9 cellular contexts compared by ENCODE assay signal in the genomic region with DNA sequence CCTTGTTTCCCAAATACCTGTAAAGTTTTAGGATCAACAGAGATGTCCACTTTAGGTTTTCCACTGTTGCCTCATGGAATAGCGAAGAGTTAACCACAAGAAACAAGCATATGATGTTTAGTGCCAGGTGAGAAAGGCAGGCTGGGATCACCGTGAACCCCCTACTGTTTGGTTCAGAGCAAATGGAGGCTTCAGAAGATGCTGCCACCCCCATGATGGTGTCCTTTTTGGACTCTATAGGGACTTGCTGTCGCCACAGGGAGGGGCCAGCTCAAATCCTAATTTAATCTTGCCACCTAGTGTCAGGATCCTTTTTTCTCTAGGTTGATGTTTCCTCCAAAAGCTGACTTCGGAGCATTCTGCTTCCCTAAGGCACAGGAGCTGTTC. TPM values are rescaled to one million over a fixed set of nuclear protein-coding genes. Genes with fewer than 3 reads are reported as not detected.
DNase-seq lines count a peak whose midpoint lies in the region; ATAC-seq lines count a peak whose summit lies in the region.
"Had no signal": no experiment of that assay in that cellular context is flagged by ENCODE, and none has a peak within 500 bp of the region (broad histone marks: within the 10 kb centered on the region; RNA-seq: fewer than 3 reads in every experiment).

No MANE protein-coding gene starts in this region.

- no peaks in the 10 kb centered on the region for H3K9me3 Mint-ChIP-seq in activated CD4-positive, alpha-beta memory T cell treated with anti-CD3 and anti-CD28 coated beads for 36 hours
- no peaks in the 10 kb centered on the region for H3K9me3 Mint-ChIP-seq in activated CD4-positive, alpha-beta memory T cell treated with anti-CD3 and anti-CD28 coated beads, Interleukin-2, amount 10 ng/mL, durations not matched to agents 7 days and 5 days
- H3K9me3 Mint-ChIP-seq in stimulated activated memory B cell treated with anti-CD40 and anti-IgM and Interleukin-4, amounts not matched to agents 10 μg/mL and 1 μg/mL and 100 μg/mL, for 72 hours: no peaks in the 10 kb centered on the region

- CTCF ChIA-PET in activated CD4-positive, alpha-beta memory T cell treated with anti-CD3 and anti-CD28 coated beads for 36 hours (lab: Charles Lee): interaction anchor here (0.6 to 1.5 kb wide), 4 partner anchors 10 to 503 kb away, joined by 3 to 6 read pairs (median 3); no protein-coding TSS in a partner anchor
- CTCF ChIA-PET in activated CD4-positive, alpha-beta memory T cell treated with anti-CD3 and anti-CD28 coated beads, Interleukin-2, amount 10 ng/mL, durations not matched to agents 7 days and 5 days (lab: Charles Lee): interaction anchor here (1.6 to 3.0 kb wide), 2 partner anchors 342 to 461 kb away, joined by 8 to 11 read pairs; no protein-coding TSS in a partner anchor

- peaks cover 40% of the 10 kb centered on the region for H3K4me1 Mint-ChIP-seq in activated CD4-positive, alpha-beta memory T cell treated with anti-CD3 and anti-CD28 coated beads for 36 hours (ENCODE audit: low read depth)
- H3K4me1 Mint-ChIP-seq in activated CD4-positive, alpha-beta memory T cell treated with anti-CD3 and anti-CD28 coated beads, Interleukin-2, amount 10 ng/mL, durations not matched to agents 7 days and 5 days: peaks cover 42% of the 10 kb centered on the region
- H3K4me1 Mint-ChIP-seq in stimulated activated memory B cell treated with anti-CD40 and anti-IgM and Interleukin-4, amounts not matched to agents 10 μg/mL and 1 μg/mL and 100 μg/mL, for 72 hours: peaks cover 60% of the 10 kb centered on the region

- ATAC-seq in stimulated activated memory B cell treated with anti-CD40 and anti-IgM and Interleukin-4, amounts not matched to agents 10 μg/mL and 1 μg/mL and 100 μg/mL, for 72 hours: no peak
- no peak for ATAC-seq in GM18517 (IDR thresholded peaks at IDR 0.05; ENCODE audit: unreplicated experiment)

- no peak overlapping the region for H3K27ac Mint-ChIP-seq in activated CD4-positive, alpha-beta memory T cell treated with anti-CD3 and anti-CD28 coated beads for 36 hours
- no peak overlapping the region for H3K27ac Mint-ChIP-seq in activated CD4-positive, alpha-beta memory T cell treated with anti-CD3 and anti-CD28 coated beads, Interleukin-2, amount 10 ng/mL, durations not matched to agents 7 days and 5 days
- H3K27ac Mint-ChIP-seq in stimulated activated memory B cell treated with anti-CD40 and anti-IgM and Interleukin-4, amounts not matched to agents 10 μg/mL and 1 μg/mL and 100 μg/mL, for 72 hours: peak overlapping the region; percentile 15

- H3K4me3 Mint-ChIP-seq in activated CD4-positive, alpha-beta memory T cell treated with anti-CD3 and anti-CD28 coated beads for 36 hours: no peak overlapping the region
- H3K4me3 Mint-ChIP-seq in activated CD4-positive, alpha-beta memory T cell treated with anti-CD3 and anti-CD28 coated beads, Interleukin-2, amount 10 ng/mL, durations not matched to agents 7 days and 5 days: no peak overlapping the region
- no peak overlapping the region for H3K4me3 Mint-ChIP-seq in stimulated activated memory B cell treated with anti-CD40 and anti-IgM and Interleukin-4, amounts not matched to agents 10 μg/mL and 1 μg/mL and 100 μg/mL, for 72 hours

- H3K36me3 Mint-ChIP-seq in activated CD4-positive, alpha-beta memory T cell treated with anti-CD3 and anti-CD28 coated beads for 36 hours: no peaks in the 10 kb centered on the region
- H3K36me3 Mint-ChIP-seq in activated CD4-positive, alpha-beta memory T cell treated with anti-CD3 and anti-CD28 coated beads, Interleukin-2, amount 10 ng/mL, durations not matched to agents 7 days and 5 days (ENCODE audit: low read depth): peaks cover 5% of the 10 kb centered on the region
- H3K36me3 Mint-ChIP-seq in stimulated activated memory B cell treated with anti-CD40 and anti-IgM and Interleukin-4, amounts not matched to agents 10 μg/mL and 1 μg/mL and 100 μg/mL, for 72 hours: no peaks in the 10 kb centered on the region

- DNase-seq in activated CD4-positive, alpha-beta memory T cell treated with anti-CD3 and anti-CD28 coated beads for 36 hours: peak; percentile 11
- DNase-seq in activated CD4-positive, alpha-beta memory T cell treated with anti-CD3 and anti-CD28 coated beads, Interleukin-2, amount 10 ng/mL, durations not matched to agents 7 days and 5 days: no peak
- DNase-seq in NCI-H748 treated with DMSO at 0.1 percent for 48 hours (lab: John Stamatoyannopoulos, UW): peak; percentile 34
- DNase-seq in fibroblast of gingiva (ENCODE audit: low read depth): peak; percentile 24
- DNase-seq in NCI-H510A treated with DMSO at 0.1 percent for 48 hours (lab: John Stamatoyannopoulos, UW): no peak
- DNase-seq in CD1c-positive myeloid dendritic cell (ENCODE audit: extremely low spot score): no peak
- DNase-seq: IMR-90 had no signal

- intact Hi-C loops in activated CD4-positive, alpha-beta memory T cell treated with anti-CD3 and anti-CD28 coated beads for 36 hours (cut with micrococcal nuclease): loop anchor here (1.0 to 10.0 kb wide), 8 partner anchors 145 to 590 kb away; a partner anchor contains a TSS

- peaks cover 52% of the 10 kb centered on the region for H3K27me3 Mint-ChIP-seq in activated CD4-positive, alpha-beta memory T cell treated with anti-CD3 and anti-CD28 coated beads for 36 hours
- peaks cover 66% of the 10 kb centered on the region for H3K27me3 Mint-ChIP-seq in activated CD4-positive, alpha-beta memory T cell treated with anti-CD3 and anti-CD28 coated beads, Interleukin-2, amount 10 ng/mL, durations not matched to agents 7 days and 5 days
- H3K27me3 Mint-ChIP-seq in stimulated activated memory B cell treated with anti-CD40 and anti-IgM and Interleukin-4, amounts not matched to agents 10 μg/mL and 1 μg/mL and 100 μg/mL, for 72 hours: peaks cover 74% of the 10 kb centered on the region

- POLR2A ChIA-PET in activated CD4-positive, alpha-beta memory T cell treated with anti-CD3 and anti-CD28 coated beads for 36 hours (lab: Charles Lee): no interaction called here
- POLR2A ChIA-PET in activated CD4-positive, alpha-beta memory T cell treated with anti-CD3 and anti-CD28 coated beads, Interleukin-2, amount 10 ng/mL, durations not matched to agents 7 days and 5 days (lab: Charles Lee): interaction anchor here (0.6 kb wide), 1 partner anchor 503 kb away, joined by 3 read pairs; no protein-coding TSS in a partner anchor

RNA-seq across cellular contexts. Expression of a gene that starts 1.9 kb away (rescaled TPM):
- total RNA-seq in activated CD4-positive, alpha-beta memory T cell treated with anti-CD3 and anti-CD28 coated beads for 36 hours: under 1 TPM; 0.41 to 0.55 TPM
- total RNA-seq in activated CD4-positive, alpha-beta memory T cell treated with anti-CD3 and anti-CD28 coated beads, Interleukin-2, amount 10 ng/mL, durations not matched to agents 7 days and 5 days: under 1 TPM in 1 of 2 experiments, not detected in 1; 0.20 TPM

RNA-seq across cellular contexts. Expression of a gene that starts 13.8 kb away (rescaled TPM):
- total RNA-seq in activated CD4-positive, alpha-beta memory T cell treated with anti-CD3 and anti-CD28 coated beads for 36 hours: 10 to 100 TPM; 18.4 to 20.0 TPM
- 10 to 100 TPM; 23.9 to 25.0 TPM for total RNA-seq in activated CD4-positive, alpha-beta memory T cell treated with anti-CD3 and anti-CD28 coated beads, Interleukin-2, amount 10 ng/mL, durations not matched to agents 7 days and 5 days

Comparison
In these comparisons a context has a peak if more than half of its experiments do, and no peak if none do; other contexts are left out.
1. DNase-seq: peak in activated CD4-positive, alpha-beta memory T cell treated with anti-CD3 and anti-CD28 coated beads for 36 hours (single experiment), NCI-H748 treated with DMSO at 0.1 percent for 48 hours (single experiment) and fibroblast of gingiva (single experiment); none in activated CD4-positive, alpha-beta memory T cell treated with anti-CD3 and anti-CD28 coated beads, Interleukin-2, amount 10 ng/mL, durations not matched to agents 7 days and 5 days (single experiment), NCI-H510A treated with DMSO at 0.1 percent for 48 hours (single experiment) and CD1c-positive myeloid dendritic cell (single experiment).